8 cellular contexts compared by ENCODE assay signal in genomic region chr15:40511472-40512133, GRCh38. TPM values are rescaled to one million over a fixed set of nuclear protein-coding genes. Genes with fewer than 3 reads are reported as not detected.
DNase-seq lines count a peak whose midpoint lies in the region; ATAC-seq and TF ChIP-seq lines count a peak whose summit lies in the region.

No MANE protein-coding gene starts in this region.

- no peaks in the 10 kb centered on the region for H3K4me1 ChIP-seq in rectal smooth muscle tissue (ENCODE audit: control insufficient read depth, insufficient read depth, low read length)

- no peaks in the 10 kb centered on the region for H3K36me3 ChIP-seq in rectal smooth muscle tissue (ENCODE audit: control insufficient read depth, insufficient read depth, low read length)

- H3K27me3 ChIP-seq in rectal smooth muscle tissue (ENCODE audit: control insufficient read depth, insufficient read depth, low read length) = peaks cover 4% of the 10 kb centered on the region

- TF ChIP-seq CTCF in astrocyte of the spinal cord (IDR thresholded peaks at IDR 0.05; ENCODE audit: low read depth, low read length) = no peak

- peak overlapping the region; percentile 19 for H3K9ac ChIP-seq in rectal smooth muscle tissue (ENCODE audit: low read length)

- DNase-seq in Caki2 (ENCODE audit: low read depth) (peak; percentile 20), NCI-H460 (ENCODE audit: extremely low read depth, low read depth) (peak; percentile 53), astrocyte of the spinal cord (ENCODE audit: low read depth, low spot score) (peak; percentile 23), hypothalamus (lab: John Stamatoyannopoulos, UW) (peak in 33 of 51 donors; percentile 2 to 56 (median 27))
- DNase-seq in stimulated activated CD4-positive, alpha-beta T cell treated with anti-CD3 and anti-CD28 coated beads, Interleukin-1b, Interleukin-23, amount 100 ng/mL, for 48 hours = no peak

- in situ Hi-C loops in Caki2 (cut with HindIII; ENCODE audit: low pct_unique_long_range_greater_than_20kb, low sequenced_read_pairs) = no loop called here
- in situ Hi-C loops in astrocyte of the spinal cord (cut with HindIII; ENCODE audit: low sequenced_read_pairs) = no loop called here

- no peak overlapping the region for H3K27ac ChIP-seq in rectal smooth muscle tissue (ENCODE audit: low read depth, low read length)

- H3K4me3 ChIP-seq in astrocyte of the spinal cord (ENCODE audit: low read depth, low read length) (peak overlapping the region; percentile 45), rectal smooth muscle tissue (ENCODE audit: low read length) (peak overlapping the region; percentile 62)

- ATAC-seq in GM19452 (IDR thresholded peaks at IDR 0.05; ENCODE audit: unreplicated experiment) (peak; percentile 38), GM21529 (IDR thresholded peaks at IDR 0.05; ENCODE audit: unreplicated experiment) (no peak)

RNA-seq across cellular contexts. Expression of gene CHST14, which starts 40.8 kb away (rescaled TPM):
- 17.3 and 20.0 TPM in 2 replicates for total RNA-seq in Caki2 (2014; rRNA removed; shearing (Covaris generic); ENCODE audit: low replicate concordance)
- 9.3 and 12.4 TPM in 2 replicates for total RNA-seq in NCI-H460 (2014; rRNA removed; shearing (Covaris generic))
- 10.6 and 17.2 TPM in 2 replicates for polyA plus RNA-seq in NCI-H460 (2014; cell fraction: nucleus; rRNA removed)

RNA-seq across cellular contexts. Expression of gene CCDC32, which starts 53.2 kb away (rescaled TPM):
- 31.4 and 33.7 TPM in 2 replicates for total RNA-seq in Caki2 (2014; rRNA removed; shearing (Covaris generic); ENCODE audit: low replicate concordance)
- 17.0 and 17.8 TPM in 2 replicates for total RNA-seq in NCI-H460 (2014; rRNA removed; shearing (Covaris generic))
- polyA plus RNA-seq in NCI-H460 (2014; cell fraction: nucleus; rRNA removed) = 5.2 and 8.5 TPM in 2 replicates

RNA-seq across cellular contexts. Expression of gene RPUSD2, which starts 57.5 kb away (rescaled TPM):
- 16.1 and 20.3 TPM in 2 replicates for total RNA-seq in Caki2 (2014; rRNA removed; shearing (Covaris generic); ENCODE audit: low replicate concordance)
- total RNA-seq in NCI-H460 (2014; rRNA removed; shearing (Covaris generic)) = 13.3 and 13.5 TPM in 2 replicates
- 14.3 and 16.9 TPM in 2 replicates for polyA plus RNA-seq in NCI-H460 (2014; cell fraction: nucleus; rRNA removed)
